Comparison of ENCODE assay signal across 19 cellular contexts in genomic region chr22:48739348-48740085, GRCh38.
A peak's percentile ranks its signal among the peaks of the same experiment; 100 is the strongest.
DNase-seq lines count a peak whose midpoint lies in the region; ATAC-seq and TF ChIP-seq lines count a peak whose summit lies in the region.
"Had no signal": no experiment of that assay in that cellular context is flagged by ENCODE, and none has a peak within 500 bp of the region (broad histone marks: within the 10 kb centered on the region; RNA-seq: fewer than 3 reads in every experiment).

No MANE protein-coding gene starts in this region.

- TF ChIP-seq CTCF in ascending aorta (IDR thresholded peaks at IDR 0.05), result no peak
- TF ChIP-seq CTCF in neural progenitor cell (IDR thresholded peaks at IDR 0.05), result no peak
- TF ChIP-seq CTCF in WERI-Rb-1 (IDR thresholded peaks at IDR 0.05; ENCODE audit: low read depth, low read length), result no peak

- H3K4me3 Mint-ChIP-seq in activated naive CD4-positive, alpha-beta T cell treated with anti-CD3 and anti-CD28 coated beads, Interleukin-2, amount 10 ng/mL, durations not matched to agents 7 days and 5 days, result no peak overlapping the region
- no peak overlapping the region for H3K4me3 Mint-ChIP-seq in neural progenitor cell
- H3K4me3 Mint-ChIP-seq: CD8-positive, alpha-beta memory T cell had no signal

- no peak overlapping the region for H2AFZ ChIP-seq in neural progenitor cell (replicated peaks)
- H2AFZ ChIP-seq: GM23248, PC-9 had no signal

- H3K9ac ChIP-seq in neural progenitor cell, result no peak overlapping the region
- H3K9ac ChIP-seq: BLaER1, GM23248 had no signal

- CTCF ChIA-PET in activated naive CD4-positive, alpha-beta T cell treated with anti-CD3 and anti-CD28 coated beads, Interleukin-2, amount 10 ng/mL, durations not matched to agents 7 days and 5 days (lab: Charles Lee), result no interaction called here

- H3F3A ChIP-seq in neural progenitor cell (ENCODE audit: low read depth), result no peaks in the 10 kb centered on the region

- intact Hi-C loops in ascending aorta (cut with DNase I), result loop anchor here (10.0 kb wide), 1 partner anchor 55 kb away; no protein-coding TSS in a partner anchor
- intact Hi-C loops in aorta (cut with DNase I), result no loop called here

- no peaks in the 10 kb centered on the region for H3K79me2 ChIP-seq in neural progenitor cell (ENCODE audit: low read depth)

- H3K27ac ChIP-seq in ascending aorta, result no peak overlapping the region
- no peak overlapping the region for H3K27ac ChIP-seq in neural progenitor cell
- H3K27ac ChIP-seq in aorta (ENCODE audit: low read depth in 1 of 2, low read length in 2 of 2), result no peak overlapping the region
- H3K27ac ChIP-seq in WERI-Rb-1, result no peak overlapping the region
- H3K27ac ChIP-seq: BLaER1, GM23248, PC-9 had no signal

- DNase-seq in activated naive CD4-positive, alpha-beta T cell treated with anti-CD3 and anti-CD28 coated beads, Interleukin-2, amount 10 ng/mL, durations not matched to agents 7 days and 5 days, result peak; percentile 18
- DNase-seq in activated naive CD4-positive, alpha-beta T cell treated with Interleukin-2 at 50 U/mL for 16 hours, result no peak
- DNase-seq in ascending aorta (ENCODE audit: low spot score in 2 of 2) (peak; percentile 4 to 35), neural progenitor cell (ENCODE audit: low spot score) (no peak), aorta (peak; percentile 28 to 52), NCI-H226 (no peak), cerebellar cortex (ENCODE audit: low spot score) (no peak), WERI-Rb-1 (no peak)
- DNase-seq: DMS79 treated with DMSO at 0.1 percent for 48 hours, GM23248, KG1, NCI-H1436, NCI-H2081, NCI-H510A, NCI-H774, PC-9 had no signal

- ATAC-seq in aorta (ENCODE audit: low FRiP score), result no peak
- ATAC-seq: GM12878 had no signal

- H3K36me3 Mint-ChIP-seq in activated naive CD4-positive, alpha-beta T cell treated with anti-CD3 and anti-CD28 coated beads, Interleukin-2, amount 10 ng/mL, durations not matched to agents 7 days and 5 days, result no peaks in the 10 kb centered on the region
- H3K36me3 Mint-ChIP-seq in neural progenitor cell, result peaks cover 5% of the 10 kb centered on the region
- H3K36me3 Mint-ChIP-seq: CD8-positive, alpha-beta memory T cell had no signal

- H3K27me3 Mint-ChIP-seq in activated naive CD4-positive, alpha-beta T cell treated with anti-CD3 and anti-CD28 coated beads, Interleukin-2, amount 10 ng/mL, durations not matched to agents 7 days and 5 days, result no peaks in the 10 kb centered on the region
- H3K27me3 Mint-ChIP-seq in neural progenitor cell (ENCODE audit: insufficient read depth, low read depth), result peaks cover 3% of the 10 kb centered on the region
- H3K27me3 Mint-ChIP-seq: CD8-positive, alpha-beta memory T cell had no signal

- no peak overlapping the region for H3K4me2 ChIP-seq in neural progenitor cell
- H3K4me2 ChIP-seq: BLaER1, PC-9 had no signal

- H3K4me1 ChIP-seq in ascending aorta (no peaks in the 10 kb centered on the region), neural progenitor cell (no peaks in the 10 kb centered on the region), aorta (ENCODE audit: control insufficient read depth in 1 of 2, insufficient read depth in 2 of 2, low read length in 2 of 2) (no peaks in the 10 kb centered on the region)

- no peaks in the 10 kb centered on the region for H3K36me3 ChIP-seq in ascending aorta
- no peaks in the 10 kb centered on the region for H3K36me3 ChIP-seq in neural progenitor cell
- no peaks in the 10 kb centered on the region for H3K36me3 ChIP-seq in aorta (ENCODE audit: control insufficient read depth in 1 of 2, insufficient read depth in 2 of 2, low read length in 1 of 2)
- H3K36me3 ChIP-seq in WERI-Rb-1, result peaks cover 3% of the 10 kb centered on the region; the same call in 1 of the 2 replicates
- H3K36me3 ChIP-seq: BLaER1 had no signal

- H3K9me3 ChIP-seq in ascending aorta (peaks cover 0 to 16% of the 10 kb centered on the region in 2 donors), neural progenitor cell (ENCODE audit: low read depth) (no peaks in the 10 kb centered on the region), aorta (ENCODE audit: control insufficient read depth, low read length) (peaks cover 2% of the 10 kb centered on the region), WERI-Rb-1 (ENCODE audit: severe bottlenecking) (no peaks in the 10 kb centered on the region)
- H3K9me3 ChIP-seq: BLaER1 had no signal

- no peaks in the 10 kb centered on the region for H3K4me1 Mint-ChIP-seq in activated naive CD4-positive, alpha-beta T cell treated with anti-CD3 and anti-CD28 coated beads, Interleukin-2, amount 10 ng/mL, durations not matched to agents 7 days and 5 days
- peaks cover 3% of the 10 kb centered on the region for H3K4me1 Mint-ChIP-seq in neural progenitor cell
- H3K4me1 Mint-ChIP-seq: CD8-positive, alpha-beta memory T cell had no signal

- H3K4me3 ChIP-seq in ascending aorta (no peak overlapping the region), neural progenitor cell (no peak overlapping the region), aorta (ENCODE audit: low read length in 2 of 2) (no peak overlapping the region), WERI-Rb-1 (ENCODE audit: low read depth, low read length) (no peak overlapping the region)
- H3K4me3 ChIP-seq: BLaER1, GM12878, GM23248, PC-9 had no signal

- no peak overlapping the region for H3K27ac Mint-ChIP-seq in activated naive CD4-positive, alpha-beta T cell treated with anti-CD3 and anti-CD28 coated beads, Interleukin-2, amount 10 ng/mL, durations not matched to agents 7 days and 5 days
- peak overlapping the region; percentile 91 for H3K27ac Mint-ChIP-seq in neural progenitor cell
- H3K27ac Mint-ChIP-seq: CD8-positive, alpha-beta memory T cell had no signal

- H3K9me3 Mint-ChIP-seq in activated naive CD4-positive, alpha-beta T cell treated with anti-CD3 and anti-CD28 coated beads, Interleukin-2, amount 10 ng/mL, durations not matched to agents 7 days and 5 days, result no peaks in the 10 kb centered on the region
- H3K9me3 Mint-ChIP-seq in neural progenitor cell, result peaks cover 5% of the 10 kb centered on the region
- H3K9me3 Mint-ChIP-seq: CD8-positive, alpha-beta memory T cell had no signal

- no peaks in the 10 kb centered on the region for H4K20me1 ChIP-seq in neural progenitor cell (ENCODE audit: low read depth)

- 82 to 91% methylated on average over 23 of the region's 23 CpGs for WGBS in aorta, 2 donors

- H3K27me3 ChIP-seq in ascending aorta (no peaks in the 10 kb centered on the region), neural progenitor cell (no peaks in the 10 kb centered on the region), aorta (ENCODE audit: control insufficient read depth in 1 of 2, insufficient read depth in 2 of 2, low read length in 1 of 2) (no peaks in the 10 kb centered on the region), WERI-Rb-1 (ENCODE audit: insufficient read depth, low read depth, severe bottlenecking) (no peaks in the 10 kb centered on the region)
- H3K27me3 ChIP-seq: BLaER1 had no signal

Comparison
In these comparisons a context has a peak if more than half of its experiments do, and no peak if none do; other contexts are left out.
1. DNase-seq: peak in activated naive CD4-positive, alpha-beta T cell treated with anti-CD3 and anti-CD28 coated beads, Interleukin-2, amount 10 ng/mL, durations not matched to agents 7 days and 5 days (single experiment), ascending aorta (2 of 2) and aorta (2 of 2); none in activated naive CD4-positive, alpha-beta T cell treated with Interleukin-2 at 50 U/mL for 16 hours (single experiment), neural progenitor cell (single experiment), NCI-H226 (single experiment), cerebellar cortex (single experiment) and WERI-Rb-1 (single experiment).